Comparison of ENCODE assay signal across 8 cellular contexts in the genomic region with DNA sequence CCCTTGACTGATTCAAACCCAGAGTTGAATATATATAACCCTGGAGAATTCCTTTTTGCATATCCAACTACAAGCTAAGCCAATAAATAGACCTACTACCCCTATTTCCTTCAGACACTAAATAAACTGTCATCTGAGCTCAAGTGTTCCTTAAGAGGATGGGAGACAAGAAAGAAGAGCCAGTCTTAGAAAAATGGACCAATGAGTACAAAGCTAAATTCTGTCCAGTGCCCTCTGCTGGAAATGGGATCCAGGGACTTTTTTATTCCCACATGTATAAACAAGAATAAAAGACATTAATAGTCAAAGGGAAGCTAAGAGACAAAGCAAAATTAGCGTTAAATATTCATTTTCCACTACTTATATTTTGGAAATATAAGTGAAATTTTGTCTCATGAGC. TPM values are rescaled to one million over a fixed set of nuclear protein-coding genes. Genes with fewer than 3 reads are reported as not detected.
DNase-seq lines count a peak whose midpoint lies in the region; ATAC-seq, FAIRE-seq and TF ChIP-seq lines count a peak whose summit lies in the region.

No MANE protein-coding gene starts in this region.

- H3K27me3 ChIP-seq in keratinocyte (ENCODE audit: control insufficient read depth, extremely low read depth, insufficient read depth, low read length) (no peaks in the 10 kb centered on the region), GM23338 (ENCODE audit: insufficient read depth) (no peaks in the 10 kb centered on the region)

- H3K36me3 ChIP-seq in keratinocyte (ENCODE audit: control insufficient read depth in 2 of 2, extremely low read depth in 1 of 2, insufficient read depth in 2 of 2, low read length in 2 of 2) (peaks cover 15 to 41% of the 10 kb centered on the region in 2 experiments), GM23338 (ENCODE audit: insufficient read depth) (peaks cover 38% of the 10 kb centered on the region)

- peak; percentile 61 for TF ChIP-seq CTCF in 22Rv1 (IDR thresholded peaks at IDR 0.05)
- peak in 2 of 3 experiments; percentile 24 to 30 for TF ChIP-seq CTCF in keratinocyte (optimal IDR thresholded peaks at IDR 0.05 in 1 of 3, IDR thresholded peaks at IDR 0.05 in 1 of 3, conservative IDR thresholded peaks at IDR 0.05 in 1 of 3; ENCODE audit: extremely low read depth in 1 of 3, insufficient read depth in 2 of 3, low read length in 3 of 3)
- TF ChIP-seq CTCF in GM23338 (conservative IDR thresholded peaks at IDR 0.05; ENCODE audit: low read depth in 2 of 2), result peak in 1 of 2 experiments; percentile 30; a peak in 2 of 4 replicates

- peaks cover 79% of the 10 kb centered on the region for H3K36me3 Mint-ChIP-seq in activated T-helper 1 cell treated with anti-CD3 and anti-CD28 coated beads, Interleukin-12 subunit alpha, Interleukin-12 subunit beta, Interleukin-2, Interleukin-4 antibody, amounts not matched to agents 30 ng/mL and 10 ng/mL and 1 ng/mL, durations not matched to agents 14 hours and 24 hours and 36 hours (ENCODE audit: low read depth)
- H3K36me3 Mint-ChIP-seq in GM23338 (ENCODE audit: low read depth), result peaks cover 96% of the 10 kb centered on the region

- DNase-seq in GM03348 (ENCODE audit: low spot score) (peak; percentile 50), keratinocyte (ENCODE audit: low read depth, low spot score) (no peak), GM23338 (ENCODE audit: low spot score) (no peak), SHP77 treated with DMSO at 0.1 percent for 48 hours (lab: John Stamatoyannopoulos, UW) (no peak), SHP77 (lab: John Stamatoyannopoulos, UW) (no peak)
- DNase-seq in activated T-helper 1 cell treated with anti-CD3 and anti-CD28 coated beads, Interleukin-12 subunit alpha, Interleukin-12 subunit beta, Interleukin-2, Interleukin-4 antibody, amounts not matched to agents 30 ng/mL and 10 ng/mL and 1 ng/mL, durations not matched to agents 14 hours and 24 hours and 36 hours (ENCODE audit: low spot score), result no peak

- no peak overlapping the region for H3K9ac ChIP-seq in keratinocyte (ENCODE audit: control insufficient read depth, extremely low read depth, insufficient read depth, low read length)

- no peak for ATAC-seq in GM23338
- no peak for ATAC-seq in HG02759 (IDR thresholded peaks at IDR 0.05; ENCODE audit: unreplicated experiment)

- H3K79me2 ChIP-seq in keratinocyte (ENCODE audit: control insufficient read depth, insufficient read depth, low read length) (peaks cover 37% of the 10 kb centered on the region), GM23338 (replicated peaks; ENCODE audit: insufficient read depth) (peaks cover 44% of the 10 kb centered on the region)

- no peaks in the 10 kb centered on the region for H3K9me2 ChIP-seq in GM23338 (ENCODE audit: insufficient read depth)

- peak overlapping the region; percentile 26 for H3K27ac Mint-ChIP-seq in activated T-helper 1 cell treated with anti-CD3 and anti-CD28 coated beads, Interleukin-12 subunit alpha, Interleukin-12 subunit beta, Interleukin-2, Interleukin-4 antibody, amounts not matched to agents 30 ng/mL and 10 ng/mL and 1 ng/mL, durations not matched to agents 14 hours and 24 hours and 36 hours
- H3K27ac Mint-ChIP-seq in GM23338, result no peak overlapping the region

- FAIRE-seq in keratinocyte (lab: Jason Lieb, UNC), result no peak

- dilution Hi-C loops in keratinocyte (cut with MboI; ENCODE audit: extremely low pct_ligation_motif_present, low sequenced_read_pairs), result no loop called here

- H2AFZ ChIP-seq in keratinocyte (ENCODE audit: control insufficient read depth, low read length) (no peak overlapping the region), GM23338 (no peak overlapping the region)

- H4K20me1 ChIP-seq in keratinocyte (ENCODE audit: control insufficient read depth, extremely low read depth, insufficient read depth, low read length), result peaks cover 8% of the 10 kb centered on the region
- H4K20me1 ChIP-seq in GM23338 (replicated peaks; ENCODE audit: insufficient read depth), result peaks cover 17% of the 10 kb centered on the region

- H3K4me1 ChIP-seq in keratinocyte (ENCODE audit: control insufficient read depth, extremely low read depth, insufficient read depth, low read length) (peaks cover 24% of the 10 kb centered on the region), GM23338 (ENCODE audit: insufficient read depth) (peaks cover 13% of the 10 kb centered on the region; the same call in 1 of the 2 replicates)

- no peaks in the 10 kb centered on the region for H3K9me3 ChIP-seq in keratinocyte (ENCODE audit: control insufficient read depth, low read depth, low read length)

- H3K9me1 ChIP-seq in keratinocyte (ENCODE audit: control insufficient read depth, extremely low read depth, insufficient read depth, low read length), result peaks cover 3% of the 10 kb centered on the region

- peaks cover 7% of the 10 kb centered on the region; the same call in 1 of the 2 replicates for H3F3A ChIP-seq in GM23338 (replicated peaks; ENCODE audit: low read depth)

- peaks cover 69% of the 10 kb centered on the region for H3K4me1 Mint-ChIP-seq in activated T-helper 1 cell treated with anti-CD3 and anti-CD28 coated beads, Interleukin-12 subunit alpha, Interleukin-12 subunit beta, Interleukin-2, Interleukin-4 antibody, amounts not matched to agents 30 ng/mL and 10 ng/mL and 1 ng/mL, durations not matched to agents 14 hours and 24 hours and 36 hours (ENCODE audit: low read depth)
- H3K4me1 Mint-ChIP-seq in GM23338, result peaks cover 33% of the 10 kb centered on the region

- intact Hi-C loops in activated T-helper 1 cell treated with anti-CD3 and anti-CD28 coated beads, Interleukin-12 subunit alpha, Interleukin-12 subunit beta, Interleukin-2, Interleukin-4 antibody, amounts not matched to agents 30 ng/mL and 10 ng/mL and 1 ng/mL, durations not matched to agents 14 hours and 24 hours and 36 hours (cut with micrococcal nuclease), result loop anchor here (2.0 to 10.0 kb wide), 3 partner anchors 15 to 1253 kb away; partner anchors contain the start of genes NEU1, POLR1H and PPP1R11

- H3K9me3 Mint-ChIP-seq in activated T-helper 1 cell treated with anti-CD3 and anti-CD28 coated beads, Interleukin-12 subunit alpha, Interleukin-12 subunit beta, Interleukin-2, Interleukin-4 antibody, amounts not matched to agents 30 ng/mL and 10 ng/mL and 1 ng/mL, durations not matched to agents 14 hours and 24 hours and 36 hours, result no peaks in the 10 kb centered on the region
- H3K9me3 Mint-ChIP-seq in GM23338, result peaks cover 17% of the 10 kb centered on the region; the same call in 2 of the 3 replicates

- H3K4me3 ChIP-seq in keratinocyte (ENCODE audit: control insufficient read depth in 2 of 3, extremely low read depth in 1 of 3, insufficient read depth in 2 of 3, low read depth in 1 of 3, low read length in 3 of 3), result no peak overlapping the region
- H3K4me3 ChIP-seq in GM23338, result no peak overlapping the region

- H3K4me2 ChIP-seq in keratinocyte (ENCODE audit: control insufficient read depth, extremely low read depth, insufficient read depth, low read depth, low read length) (no peak overlapping the region), GM23338 (no peak overlapping the region)

- no peak overlapping the region for H3K4me3 Mint-ChIP-seq in activated T-helper 1 cell treated with anti-CD3 and anti-CD28 coated beads, Interleukin-12 subunit alpha, Interleukin-12 subunit beta, Interleukin-2, Interleukin-4 antibody, amounts not matched to agents 30 ng/mL and 10 ng/mL and 1 ng/mL, durations not matched to agents 14 hours and 24 hours and 36 hours
- H3K4me3 Mint-ChIP-seq in GM23338, result no peak overlapping the region; the same call in 2 of the 3 replicates

- H3K27ac ChIP-seq in 22Rv1, result peak overlapping the region; percentile 99
- H3K27ac ChIP-seq in keratinocyte (ENCODE audit: control insufficient read depth, insufficient read depth, low read length), result no peak overlapping the region
- H3K27ac ChIP-seq in GM23338 (ENCODE audit: low read depth), result no peak overlapping the region

- peaks cover 2% of the 10 kb centered on the region for H3K27me3 Mint-ChIP-seq in activated T-helper 1 cell treated with anti-CD3 and anti-CD28 coated beads, Interleukin-12 subunit alpha, Interleukin-12 subunit beta, Interleukin-2, Interleukin-4 antibody, amounts not matched to agents 30 ng/mL and 10 ng/mL and 1 ng/mL, durations not matched to agents 14 hours and 24 hours and 36 hours (ENCODE audit: insufficient read depth)
- peaks cover 41% of the 10 kb centered on the region for H3K27me3 Mint-ChIP-seq in GM23338 (ENCODE audit: insufficient read depth, low read depth, poor library complexity)

RNA-seq across cellular contexts. Expression of gene PPP1R10, which starts 4.8 kb away (rescaled TPM):
- 124 and 126 TPM in 2 replicates for total RNA-seq in activated T-helper 1 cell treated with anti-CD3 and anti-CD28 coated beads, Interleukin-12 subunit alpha, Interleukin-12 subunit beta, Interleukin-2, Interleukin-4 antibody, amounts not matched to agents 30 ng/mL and 10 ng/mL and 1 ng/mL, durations not matched to agents 14 hours and 24 hours and 36 hours
- polyA plus RNA-seq in keratinocyte, result 25.3 to 36.6 TPM (median 30.0 TPM) in 3 replicates
- polyA plus RNA-seq in keratinocyte (2011; ENCODE audit: low read depth), result 40.6 TPM
- polyA plus RNA-seq in keratinocyte (2011; cell fraction: cytosol; rRNA removed), result 13.9 and 24.0 TPM in 2 replicates
- 104 and 135 TPM in 2 replicates for polyA plus RNA-seq in keratinocyte (2011; cell fraction: nucleus; rRNA removed)
- polyA plus RNA-seq in keratinocyte (2012; ENCODE audit: low replicate concordance), result 25.5 and 44.1 TPM in 2 replicates
- 43.2 to 78.2 TPM (median 76.0 TPM) in 3 replicates for polyA minus RNA-seq in keratinocyte
- 21.7 TPM for polyA minus RNA-seq in keratinocyte (2011; cell fraction: cytosol; rRNA and poly(A)+ RNA removed)
- 79.1 and 175 TPM in 2 replicates for polyA minus RNA-seq in keratinocyte (2011; cell fraction: nucleus; rRNA and poly(A)+ RNA removed)
- 41.0 and 41.3 TPM in 2 replicates for total RNA-seq in GM23338 (2014; rRNA removed; shearing (Covaris generic))
- 41.9 and 42.9 TPM in 2 replicates for polyA plus RNA-seq in GM23338 (2016; fragmentation: Nextera tagmentation; extraction: Ambion mirVana)

RNA-seq across cellular contexts. Expression of gene MRPS18B, which starts 5.4 kb away (rescaled TPM):
- total RNA-seq in activated T-helper 1 cell treated with anti-CD3 and anti-CD28 coated beads, Interleukin-12 subunit alpha, Interleukin-12 subunit beta, Interleukin-2, Interleukin-4 antibody, amounts not matched to agents 30 ng/mL and 10 ng/mL and 1 ng/mL, durations not matched to agents 14 hours and 24 hours and 36 hours, result 75.5 and 77.7 TPM in 2 replicates
- 55.0 to 74.6 TPM (median 59.8 TPM) in 3 replicates for polyA plus RNA-seq in keratinocyte
- 35.4 TPM for polyA plus RNA-seq in keratinocyte (2011; ENCODE audit: low read depth)
- polyA plus RNA-seq in keratinocyte (2011; cell fraction: cytosol; rRNA removed), result 53.6 and 56.9 TPM in 2 replicates
- 48.9 and 52.9 TPM in 2 replicates for polyA plus RNA-seq in keratinocyte (2011; cell fraction: nucleus; rRNA removed)
- 44.2 and 47.0 TPM in 2 replicates for polyA plus RNA-seq in keratinocyte (2012; ENCODE audit: low replicate concordance)
- polyA minus RNA-seq in keratinocyte, result 37.1 to 54.6 TPM (median 42.7 TPM) in 3 replicates
- 23.8 TPM for polyA minus RNA-seq in keratinocyte (2011; cell fraction: cytosol; rRNA and poly(A)+ RNA removed)
- polyA minus RNA-seq in keratinocyte (2011; cell fraction: nucleus; rRNA and poly(A)+ RNA removed), result 18.6 and 29.6 TPM in 2 replicates
- total RNA-seq in GM23338 (2014; rRNA removed; shearing (Covaris generic)), result 49.1 and 49.2 TPM in 2 replicates
- 73.6 and 78.8 TPM in 2 replicates for polyA plus RNA-seq in GM23338 (2016; fragmentation: Nextera tagmentation; extraction: Ambion mirVana)

RNA-seq across cellular contexts. Expression of gene ATAT1, which starts 14.5 kb away (rescaled TPM):
- 11.6 and 13.4 TPM in 2 replicates for total RNA-seq in activated T-helper 1 cell treated with anti-CD3 and anti-CD28 coated beads, Interleukin-12 subunit alpha, Interleukin-12 subunit beta, Interleukin-2, Interleukin-4 antibody, amounts not matched to agents 30 ng/mL and 10 ng/mL and 1 ng/mL, durations not matched to agents 14 hours and 24 hours and 36 hours
- polyA plus RNA-seq in keratinocyte (3.8 to 6.0 TPM (median 5.4 TPM) in 3 replicates), GM23338 (2016; fragmentation: Nextera tagmentation; extraction: Ambion mirVana) (20.6 and 23.0 TPM in 2 replicates)
- 5.3 TPM for polyA plus RNA-seq in keratinocyte (2011; ENCODE audit: low read depth)
- polyA plus RNA-seq in keratinocyte (2011; cell fraction: cytosol; rRNA removed), result 2.9 and 3.8 TPM in 2 replicates
- 28.7 TPM in 2 replicates for polyA plus RNA-seq in keratinocyte (2011; cell fraction: nucleus; rRNA removed)
- 4.8 and 5.3 TPM in 2 replicates for polyA plus RNA-seq in keratinocyte (2012; ENCODE audit: low replicate concordance)
- 1.4 to 5.8 TPM (median 5.5 TPM) in 3 replicates for polyA minus RNA-seq in keratinocyte
- polyA minus RNA-seq in keratinocyte (2011; cell fraction: cytosol; rRNA and poly(A)+ RNA removed), result 1.3 TPM
- 3.7 and 5.4 TPM in 2 replicates for polyA minus RNA-seq in keratinocyte (2011; cell fraction: nucleus; rRNA and poly(A)+ RNA removed)
- total RNA-seq in GM23338 (2014; rRNA removed; shearing (Covaris generic)), result 8.9 and 12.8 TPM in 2 replicates

RNA-seq across cellular contexts. Expression of gene C6orf136, which starts 34.7 kb away (rescaled TPM):
- 23.9 and 36.0 TPM in 2 replicates for total RNA-seq in activated T-helper 1 cell treated with anti-CD3 and anti-CD28 coated beads, Interleukin-12 subunit alpha, Interleukin-12 subunit beta, Interleukin-2, Interleukin-4 antibody, amounts not matched to agents 30 ng/mL and 10 ng/mL and 1 ng/mL, durations not matched to agents 14 hours and 24 hours and 36 hours
- polyA plus RNA-seq in keratinocyte, result 6.7 to 8.7 TPM (median 7.8 TPM) in 3 replicates
- 20.8 TPM for polyA plus RNA-seq in keratinocyte (2011; ENCODE audit: low read depth)
- 8.2 and 8.4 TPM in 2 replicates for polyA plus RNA-seq in keratinocyte (2011; cell fraction: cytosol; rRNA removed)
- 16.8 and 19.2 TPM in 2 replicates for polyA plus RNA-seq in keratinocyte (2011; cell fraction: nucleus; rRNA removed)
- polyA plus RNA-seq in keratinocyte (2012; ENCODE audit: low replicate concordance), result 11.1 and 21.4 TPM in 2 replicates
- 12.0 to 16.0 TPM (median 13.8 TPM) in 3 replicates for polyA minus RNA-seq in keratinocyte
- polyA minus RNA-seq in keratinocyte (2011; cell fraction: cytosol; rRNA and poly(A)+ RNA removed), result 5.6 TPM
- 2.3 and 3.5 TPM in 2 replicates for polyA minus RNA-seq in keratinocyte (2011; cell fraction: nucleus; rRNA and poly(A)+ RNA removed)
- total RNA-seq in GM23338 (2014; rRNA removed; shearing (Covaris generic)), result 4.7 and 12.5 TPM in 2 replicates
- 24.5 and 27.5 TPM in 2 replicates for polyA plus RNA-seq in GM23338 (2016; fragmentation: Nextera tagmentation; extraction: Ambion mirVana)

RNA-seq across cellular contexts. Expression of gene ABCF1, which starts 41.0 kb away (rescaled TPM):
- 115 and 120 TPM in 2 replicates for total RNA-seq in activated T-helper 1 cell treated with anti-CD3 and anti-CD28 coated beads, Interleukin-12 subunit alpha, Interleukin-12 subunit beta, Interleukin-2, Interleukin-4 antibody, amounts not matched to agents 30 ng/mL and 10 ng/mL and 1 ng/mL, durations not matched to agents 14 hours and 24 hours and 36 hours
- polyA plus RNA-seq in keratinocyte (22.6 to 67.1 TPM (median 30.0 TPM) in 3 replicates), GM23338 (2016; fragmentation: Nextera tagmentation; extraction: Ambion mirVana) (244 and 279 TPM in 2 replicates)
- 76.5 TPM for polyA plus RNA-seq in keratinocyte (2011; ENCODE audit: low read depth)
- 33.9 and 38.8 TPM in 2 replicates for polyA plus RNA-seq in keratinocyte (2011; cell fraction: cytosol; rRNA removed)
- polyA plus RNA-seq in keratinocyte (2011; cell fraction: nucleus; rRNA removed), result 64.3 and 73.5 TPM in 2 replicates
- polyA plus RNA-seq in keratinocyte (2012; ENCODE audit: low replicate concordance), result 47.7 and 85.8 TPM in 2 replicates
- polyA minus RNA-seq in keratinocyte, result 49.7 to 96.2 TPM (median 62.8 TPM) in 3 replicates
- 42.6 TPM for polyA minus RNA-seq in keratinocyte (2011; cell fraction: cytosol; rRNA and poly(A)+ RNA removed)
- 31.0 and 46.8 TPM in 2 replicates for polyA minus RNA-seq in keratinocyte (2011; cell fraction: nucleus; rRNA and poly(A)+ RNA removed)
- total RNA-seq in GM23338 (2014; rRNA removed; shearing (Covaris generic)), result 85.8 and 92.6 TPM in 2 replicates
